Comparison of ENCODE assay signal across 1 cellular context in the genomic region with DNA sequence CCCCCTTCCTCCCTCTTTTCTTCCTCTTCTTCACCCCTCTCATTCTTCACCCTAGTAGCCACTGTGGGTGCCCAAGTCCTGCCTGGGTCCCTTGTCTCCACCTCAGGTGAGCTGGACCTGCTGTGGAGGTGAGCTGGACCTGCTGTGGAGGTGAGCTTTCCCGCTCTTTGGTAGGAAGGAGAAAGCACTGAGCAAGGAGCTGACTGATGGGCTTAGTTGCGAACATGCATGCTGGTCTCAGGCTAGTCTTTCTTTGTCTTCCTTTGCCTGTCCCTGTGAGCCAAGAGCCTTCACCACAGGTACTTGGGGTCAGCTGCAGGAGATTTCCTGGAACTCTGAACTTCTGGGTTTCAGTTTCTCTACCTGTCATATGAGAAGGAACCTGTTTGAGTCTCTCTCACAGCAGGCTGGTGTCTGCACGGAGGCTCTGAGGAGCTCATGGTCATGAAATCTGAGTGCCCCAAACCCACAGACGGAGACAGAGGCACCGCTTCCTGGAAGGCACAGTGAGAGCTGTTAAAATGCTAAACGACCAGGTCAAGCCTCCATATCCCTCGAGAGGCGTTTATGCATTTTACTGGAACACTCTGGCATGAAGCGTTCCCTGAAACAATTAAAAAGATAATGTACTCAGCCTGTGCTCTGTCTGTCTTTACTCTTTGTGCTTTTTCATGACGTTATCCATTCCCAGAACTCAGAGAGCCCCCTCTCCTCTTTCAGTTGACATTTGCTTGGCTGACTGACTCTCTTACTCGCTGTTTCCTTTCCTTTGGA.
TF ChIP-seq lines count a peak whose summit lies in the region.

No MANE protein-coding gene starts in this region.

TF ChIP-seq in HEK293, 187 proteins besides CTCF, POLR2A, EP300 and RAD21 (continued from another document and continues in another):
- TF ChIP-seq, protein P1, sequence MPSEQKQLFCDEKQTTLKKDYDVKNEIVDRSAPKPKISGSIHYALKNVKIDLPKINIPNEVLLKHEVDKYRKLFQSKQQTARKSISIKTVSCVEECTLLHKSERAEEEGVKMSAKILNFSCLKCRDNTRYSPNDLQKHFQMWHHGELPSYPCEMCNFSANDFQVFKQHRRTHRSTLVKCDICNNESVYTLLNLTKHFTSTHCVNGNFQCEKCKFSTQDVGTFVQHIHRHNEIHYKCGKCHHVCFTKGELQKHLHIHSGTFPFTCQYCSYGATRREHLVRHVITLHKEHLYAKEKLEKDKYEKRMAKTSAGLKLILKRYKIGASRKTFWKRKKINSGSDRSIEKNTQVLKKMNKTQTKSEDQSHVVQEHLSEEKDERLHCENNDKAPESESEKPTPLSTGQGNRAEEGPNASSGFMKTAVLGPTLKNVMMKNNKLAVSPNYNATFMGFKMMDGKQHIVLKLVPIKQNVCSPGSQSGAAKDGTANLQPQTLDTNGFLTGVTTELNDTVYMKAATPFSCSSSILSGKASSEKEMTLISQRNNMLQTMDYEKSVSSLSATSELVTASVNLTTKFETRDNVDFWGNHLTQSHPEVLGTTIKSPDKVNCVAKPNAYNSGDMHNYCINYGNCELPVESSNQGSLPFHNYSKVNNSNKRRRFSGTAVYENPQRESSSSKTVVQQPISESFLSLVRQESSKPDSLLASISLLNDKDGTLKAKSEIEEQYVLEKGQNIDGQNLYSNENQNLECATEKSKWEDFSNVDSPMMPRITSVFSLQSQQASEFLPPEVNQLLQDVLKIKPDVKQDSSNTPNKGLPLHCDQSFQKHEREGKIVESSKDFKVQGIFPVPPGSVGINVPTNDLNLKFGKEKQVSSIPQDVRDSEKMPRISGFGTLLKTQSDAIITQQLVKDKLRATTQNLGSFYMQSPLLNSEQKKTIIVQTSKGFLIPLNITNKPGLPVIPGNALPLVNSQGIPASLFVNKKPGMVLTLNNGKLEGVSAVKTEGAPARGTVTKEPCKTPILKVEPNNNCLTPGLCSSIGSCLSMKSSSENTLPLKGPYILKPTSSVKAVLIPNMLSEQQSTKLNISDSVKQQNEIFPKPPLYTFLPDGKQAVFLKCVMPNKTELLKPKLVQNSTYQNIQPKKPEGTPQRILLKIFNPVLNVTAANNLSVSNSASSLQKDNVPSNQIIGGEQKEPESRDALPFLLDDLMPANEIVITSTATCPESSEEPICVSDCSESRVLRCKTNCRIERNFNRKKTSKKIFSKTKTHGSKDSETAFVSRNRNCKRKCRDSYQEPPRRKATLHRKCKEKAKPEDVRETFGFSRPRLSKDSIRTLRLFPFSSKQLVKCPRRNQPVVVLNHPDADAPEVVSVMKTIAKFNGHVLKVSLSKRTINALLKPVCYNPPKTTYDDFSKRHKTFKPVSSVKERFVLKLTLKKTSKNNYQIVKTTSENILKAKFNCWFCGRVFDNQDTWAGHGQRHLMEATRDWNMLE (tag by site-specific recombination; conservative IDR thresholded peaks at IDR 0.05; ENCODE audit: low read depth): no peak
- peak; percentile 60; the same call in 1 of the 2 replicates for TF ChIP-seq TRIM28 (IDR thresholded peaks at IDR 0.05; ENCODE audit: borderline replicate concordance, low read length)
- TF ChIP-seq, protein P2, sequence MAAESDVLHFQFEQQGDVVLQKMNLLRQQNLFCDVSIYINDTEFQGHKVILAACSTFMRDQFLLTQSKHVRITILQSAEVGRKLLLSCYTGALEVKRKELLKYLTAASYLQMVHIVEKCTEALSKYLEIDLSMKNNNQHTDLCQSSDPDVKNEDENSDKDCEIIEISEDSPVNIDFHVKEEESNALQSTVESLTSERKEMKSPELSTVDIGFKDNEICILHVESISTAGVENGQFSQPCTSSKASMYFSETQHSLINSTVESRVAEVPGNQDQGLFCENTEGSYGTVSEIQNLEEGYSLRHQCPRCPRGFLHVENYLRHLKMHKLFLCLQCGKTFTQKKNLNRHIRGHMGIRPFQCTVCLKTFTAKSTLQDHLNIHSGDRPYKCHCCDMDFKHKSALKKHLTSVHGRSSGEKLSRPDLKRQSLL (tag by site-specific recombination; IDR thresholded peaks at IDR 0.05): no peak
- TF ChIP-seq, protein P3, sequence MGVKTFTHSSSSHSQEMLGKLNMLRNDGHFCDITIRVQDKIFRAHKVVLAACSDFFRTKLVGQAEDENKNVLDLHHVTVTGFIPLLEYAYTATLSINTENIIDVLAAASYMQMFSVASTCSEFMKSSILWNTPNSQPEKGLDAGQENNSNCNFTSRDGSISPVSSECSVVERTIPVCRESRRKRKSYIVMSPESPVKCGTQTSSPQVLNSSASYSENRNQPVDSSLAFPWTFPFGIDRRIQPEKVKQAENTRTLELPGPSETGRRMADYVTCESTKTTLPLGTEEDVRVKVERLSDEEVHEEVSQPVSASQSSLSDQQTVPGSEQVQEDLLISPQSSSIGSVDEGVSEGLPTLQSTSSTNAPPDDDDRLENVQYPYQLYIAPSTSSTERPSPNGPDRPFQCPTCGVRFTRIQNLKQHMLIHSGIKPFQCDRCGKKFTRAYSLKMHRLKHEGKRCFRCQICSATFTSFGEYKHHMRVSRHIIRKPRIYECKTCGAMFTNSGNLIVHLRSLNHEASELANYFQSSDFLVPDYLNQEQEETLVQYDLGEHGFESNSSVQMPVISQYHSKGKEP (tag by site-specific recombination; IDR thresholded peaks at IDR 0.05): 0 out of 2 replicates have a peak, but pooled peaks have one; percentile 18
- 0 out of 2 replicates have a peak, but pooled peaks have one; percentile 10 for TF ChIP-seq ZBTB17 (tag by site-specific recombination; IDR thresholded peaks at IDR 0.05)
- TF ChIP-seq, protein P4, sequence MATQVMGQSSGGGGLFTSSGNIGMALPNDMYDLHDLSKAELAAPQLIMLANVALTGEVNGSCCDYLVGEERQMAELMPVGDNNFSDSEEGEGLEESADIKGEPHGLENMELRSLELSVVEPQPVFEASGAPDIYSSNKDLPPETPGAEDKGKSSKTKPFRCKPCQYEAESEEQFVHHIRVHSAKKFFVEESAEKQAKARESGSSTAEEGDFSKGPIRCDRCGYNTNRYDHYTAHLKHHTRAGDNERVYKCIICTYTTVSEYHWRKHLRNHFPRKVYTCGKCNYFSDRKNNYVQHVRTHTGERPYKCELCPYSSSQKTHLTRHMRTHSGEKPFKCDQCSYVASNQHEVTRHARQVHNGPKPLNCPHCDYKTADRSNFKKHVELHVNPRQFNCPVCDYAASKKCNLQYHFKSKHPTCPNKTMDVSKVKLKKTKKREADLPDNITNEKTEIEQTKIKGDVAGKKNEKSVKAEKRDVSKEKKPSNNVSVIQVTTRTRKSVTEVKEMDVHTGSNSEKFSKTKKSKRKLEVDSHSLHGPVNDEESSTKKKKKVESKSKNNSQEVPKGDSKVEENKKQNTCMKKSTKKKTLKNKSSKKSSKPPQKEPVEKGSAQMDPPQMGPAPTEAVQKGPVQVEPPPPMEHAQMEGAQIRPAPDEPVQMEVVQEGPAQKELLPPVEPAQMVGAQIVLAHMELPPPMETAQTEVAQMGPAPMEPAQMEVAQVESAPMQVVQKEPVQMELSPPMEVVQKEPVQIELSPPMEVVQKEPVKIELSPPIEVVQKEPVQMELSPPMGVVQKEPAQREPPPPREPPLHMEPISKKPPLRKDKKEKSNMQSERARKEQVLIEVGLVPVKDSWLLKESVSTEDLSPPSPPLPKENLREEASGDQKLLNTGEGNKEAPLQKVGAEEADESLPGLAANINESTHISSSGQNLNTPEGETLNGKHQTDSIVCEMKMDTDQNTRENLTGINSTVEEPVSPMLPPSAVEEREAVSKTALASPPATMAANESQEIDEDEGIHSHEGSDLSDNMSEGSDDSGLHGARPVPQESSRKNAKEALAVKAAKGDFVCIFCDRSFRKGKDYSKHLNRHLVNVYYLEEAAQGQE (tag by site-specific recombination; IDR thresholded peaks at IDR 0.05): no peak
- TF ChIP-seq, protein P5, sequence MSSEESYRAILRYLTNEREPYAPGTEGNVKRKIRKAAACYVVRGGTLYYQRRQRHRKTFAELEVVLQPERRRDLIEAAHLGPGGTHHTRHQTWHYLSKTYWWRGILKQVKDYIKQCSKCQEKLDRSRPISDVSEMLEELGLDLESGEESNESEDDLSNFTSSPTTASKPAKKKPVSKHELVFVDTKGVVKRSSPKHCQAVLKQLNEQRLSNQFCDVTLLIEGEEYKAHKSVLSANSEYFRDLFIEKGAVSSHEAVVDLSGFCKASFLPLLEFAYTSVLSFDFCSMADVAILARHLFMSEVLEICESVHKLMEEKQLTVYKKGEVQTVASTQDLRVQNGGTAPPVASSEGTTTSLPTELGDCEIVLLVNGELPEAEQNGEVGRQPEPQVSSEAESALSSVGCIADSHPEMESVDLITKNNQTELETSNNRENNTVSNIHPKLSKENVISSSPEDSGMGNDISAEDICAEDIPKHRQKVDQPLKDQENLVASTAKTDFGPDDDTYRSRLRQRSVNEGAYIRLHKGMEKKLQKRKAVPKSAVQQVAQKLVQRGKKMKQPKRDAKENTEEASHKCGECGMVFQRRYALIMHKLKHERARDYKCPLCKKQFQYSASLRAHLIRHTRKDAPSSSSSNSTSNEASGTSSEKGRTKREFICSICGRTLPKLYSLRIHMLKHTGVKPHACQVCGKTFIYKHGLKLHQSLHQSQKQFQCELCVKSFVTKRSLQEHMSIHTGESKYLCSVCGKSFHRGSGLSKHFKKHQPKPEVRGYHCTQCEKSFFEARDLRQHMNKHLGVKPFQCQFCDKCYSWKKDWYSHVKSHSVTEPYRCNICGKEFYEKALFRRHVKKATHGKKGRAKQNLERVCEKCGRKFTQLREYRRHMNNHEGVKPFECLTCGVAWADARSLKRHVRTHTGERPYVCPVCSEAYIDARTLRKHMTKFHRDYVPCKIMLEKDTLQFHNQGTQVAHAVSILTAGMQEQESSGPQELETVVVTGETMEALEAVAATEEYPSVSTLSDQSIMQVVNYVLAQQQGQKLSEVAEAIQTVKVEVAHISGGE (tag by site-specific recombination; conservative IDR thresholded peaks at IDR 0.05; ENCODE audit: low read depth): no peak
- no peak for TF ChIP-seq ZNF544 (tag by site-specific recombination; IDR thresholded peaks at IDR 0.05)
- TF ChIP-seq GFI1B (tag by site-specific recombination; IDR thresholded peaks at IDR 0.05): no peak
- no peak for TF ChIP-seq ZNF501 (tag by site-specific recombination; IDR thresholded peaks at IDR 0.05)
- TF ChIP-seq ZNF596 (tag by site-specific recombination; IDR thresholded peaks at IDR 0.05): no peak
- TF ChIP-seq ZFP3 (tag by site-specific recombination; IDR thresholded peaks at IDR 0.05; ENCODE audit: low read depth): no peak
- TF ChIP-seq, protein P6, sequence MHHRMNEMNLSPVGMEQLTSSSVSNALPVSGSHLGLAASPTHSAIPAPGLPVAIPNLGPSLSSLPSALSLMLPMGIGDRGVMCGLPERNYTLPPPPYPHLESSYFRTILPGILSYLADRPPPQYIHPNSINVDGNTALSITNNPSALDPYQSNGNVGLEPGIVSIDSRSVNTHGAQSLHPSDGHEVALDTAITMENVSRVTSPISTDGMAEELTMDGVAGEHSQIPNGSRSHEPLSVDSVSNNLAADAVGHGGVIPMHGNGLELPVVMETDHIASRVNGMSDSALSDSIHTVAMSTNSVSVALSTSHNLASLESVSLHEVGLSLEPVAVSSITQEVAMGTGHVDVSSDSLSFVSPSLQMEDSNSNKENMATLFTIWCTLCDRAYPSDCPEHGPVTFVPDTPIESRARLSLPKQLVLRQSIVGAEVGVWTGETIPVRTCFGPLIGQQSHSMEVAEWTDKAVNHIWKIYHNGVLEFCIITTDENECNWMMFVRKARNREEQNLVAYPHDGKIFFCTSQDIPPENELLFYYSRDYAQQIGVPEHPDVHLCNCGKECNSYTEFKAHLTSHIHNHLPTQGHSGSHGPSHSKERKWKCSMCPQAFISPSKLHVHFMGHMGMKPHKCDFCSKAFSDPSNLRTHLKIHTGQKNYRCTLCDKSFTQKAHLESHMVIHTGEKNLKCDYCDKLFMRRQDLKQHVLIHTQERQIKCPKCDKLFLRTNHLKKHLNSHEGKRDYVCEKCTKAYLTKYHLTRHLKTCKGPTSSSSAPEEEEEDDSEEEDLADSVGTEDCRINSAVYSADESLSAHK (tag by site-specific recombination; IDR thresholded peaks at IDR 0.05): no peak
- no peak for TF ChIP-seq ZNF785 (tag by site-specific recombination; IDR thresholded peaks at IDR 0.05)
- TF ChIP-seq, protein P7, sequence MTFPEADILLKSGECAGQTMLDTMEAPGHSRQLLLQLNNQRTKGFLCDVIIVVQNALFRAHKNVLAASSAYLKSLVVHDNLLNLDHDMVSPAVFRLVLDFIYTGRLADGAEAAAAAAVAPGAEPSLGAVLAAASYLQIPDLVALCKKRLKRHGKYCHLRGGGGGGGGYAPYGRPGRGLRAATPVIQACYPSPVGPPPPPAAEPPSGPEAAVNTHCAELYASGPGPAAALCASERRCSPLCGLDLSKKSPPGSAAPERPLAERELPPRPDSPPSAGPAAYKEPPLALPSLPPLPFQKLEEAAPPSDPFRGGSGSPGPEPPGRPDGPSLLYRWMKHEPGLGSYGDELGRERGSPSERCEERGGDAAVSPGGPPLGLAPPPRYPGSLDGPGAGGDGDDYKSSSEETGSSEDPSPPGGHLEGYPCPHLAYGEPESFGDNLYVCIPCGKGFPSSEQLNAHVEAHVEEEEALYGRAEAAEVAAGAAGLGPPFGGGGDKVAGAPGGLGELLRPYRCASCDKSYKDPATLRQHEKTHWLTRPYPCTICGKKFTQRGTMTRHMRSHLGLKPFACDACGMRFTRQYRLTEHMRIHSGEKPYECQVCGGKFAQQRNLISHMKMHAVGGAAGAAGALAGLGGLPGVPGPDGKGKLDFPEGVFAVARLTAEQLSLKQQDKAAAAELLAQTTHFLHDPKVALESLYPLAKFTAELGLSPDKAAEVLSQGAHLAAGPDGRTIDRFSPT (tag by site-specific recombination; IDR thresholded peaks at IDR 0.05): no peak
- TF ChIP-seq ZNF791 (tag by site-specific recombination; IDR thresholded peaks at IDR 0.05): no peak
- peak; percentile 33; the same call in 1 of the 2 replicates for TF ChIP-seq FEZF1 (tag by site-specific recombination; IDR thresholded peaks at IDR 0.05)
- TF ChIP-seq ZNF658 (tag by site-specific recombination; IDR thresholded peaks at IDR 0.05): no peak
- TF ChIP-seq GLI4 (tag by site-specific recombination; IDR thresholded peaks at IDR 0.05): no peak
- TF ChIP-seq SCRT1 (tag by site-specific recombination; IDR thresholded peaks at IDR 0.05; ENCODE audit: borderline replicate concordance): peak; percentile 97
- no peak for TF ChIP-seq ZNF274 (IDR thresholded peaks at IDR 0.05; ENCODE audit: low read length)
- no peak for TF ChIP-seq ZNF274 (tag by site-specific recombination; IDR thresholded peaks at IDR 0.05; ENCODE audit: borderline replicate concordance)
- no peak for TF ChIP-seq ZNF585B (tag by site-specific recombination; IDR thresholded peaks at IDR 0.05)
- TF ChIP-seq ZBTB48 (tag by site-specific recombination; IDR thresholded peaks at IDR 0.05): no peak
- TF ChIP-seq ZNF423 (tag by site-specific recombination; IDR thresholded peaks at IDR 0.05): no peak
- no peak for TF ChIP-seq YY2 (tag by site-specific recombination; IDR thresholded peaks at IDR 0.05)
- TF ChIP-seq, protein P8, sequence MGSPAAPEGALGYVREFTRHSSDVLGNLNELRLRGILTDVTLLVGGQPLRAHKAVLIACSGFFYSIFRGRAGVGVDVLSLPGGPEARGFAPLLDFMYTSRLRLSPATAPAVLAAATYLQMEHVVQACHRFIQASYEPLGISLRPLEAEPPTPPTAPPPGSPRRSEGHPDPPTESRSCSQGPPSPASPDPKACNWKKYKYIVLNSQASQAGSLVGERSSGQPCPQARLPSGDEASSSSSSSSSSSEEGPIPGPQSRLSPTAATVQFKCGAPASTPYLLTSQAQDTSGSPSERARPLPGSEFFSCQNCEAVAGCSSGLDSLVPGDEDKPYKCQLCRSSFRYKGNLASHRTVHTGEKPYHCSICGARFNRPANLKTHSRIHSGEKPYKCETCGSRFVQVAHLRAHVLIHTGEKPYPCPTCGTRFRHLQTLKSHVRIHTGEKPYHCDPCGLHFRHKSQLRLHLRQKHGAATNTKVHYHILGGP (tag by site-specific recombination; IDR thresholded peaks at IDR 0.05): 0 out of 2 replicates have a peak, but pooled peaks have one; percentile 45
- TF ChIP-seq ZNF350 (tag by site-specific recombination; IDR thresholded peaks at IDR 0.05): no peak
- TF ChIP-seq ZNF175 (tag by site-specific recombination; IDR thresholded peaks at IDR 0.05): no peak
- no peak for TF ChIP-seq ZNF146 (tag by site-specific recombination; IDR thresholded peaks at IDR 0.05)
- TF ChIP-seq KLF8 (tag by site-specific recombination; IDR thresholded peaks at IDR 0.05): no peak
- TF ChIP-seq ZNF404 (tag by site-specific recombination; IDR thresholded peaks at IDR 0.05): no peak
- TF ChIP-seq ZSCAN30 (tag by site-specific recombination; IDR thresholded peaks at IDR 0.05): no peak
